In the genomic region with DNA sequence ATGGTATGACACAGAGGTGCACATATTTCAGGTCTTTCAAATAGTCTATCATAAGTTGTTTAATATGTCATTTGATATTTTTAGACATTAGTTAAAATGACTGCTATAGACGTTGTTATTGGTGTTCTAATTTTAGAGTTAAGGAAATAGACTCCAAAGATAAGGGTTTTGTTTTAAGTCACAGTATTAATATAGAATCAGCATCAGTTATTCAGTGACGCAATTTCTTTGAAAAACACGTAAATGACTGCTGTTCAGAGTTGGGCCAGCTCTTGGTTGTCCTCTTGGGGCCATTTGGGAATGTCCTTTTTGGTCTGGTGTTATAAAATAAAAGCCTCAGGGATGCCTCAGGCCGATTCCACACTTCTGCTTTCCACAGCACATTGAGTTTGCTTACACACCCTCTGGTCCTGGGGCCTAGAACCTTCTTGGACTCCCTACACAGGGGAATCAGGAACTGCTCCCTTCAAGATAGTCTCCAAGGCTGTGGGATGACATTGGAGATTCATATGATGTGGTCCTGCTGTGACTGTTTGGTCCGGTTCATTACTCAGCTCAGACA, we compare ENCODE assay signal across 17 cellular contexts. TPM values are rescaled to one million over a fixed set of nuclear protein-coding genes. Genes with fewer than 3 reads are reported as not detected.
A peak's percentile ranks its signal among the peaks of the same experiment; 100 is the strongest.
DNase-seq lines count a peak whose midpoint lies in the region; ATAC-seq and TF ChIP-seq lines count a peak whose summit lies in the region.
"Had no signal": no experiment of that assay in that cellular context is flagged by ENCODE, and none has a peak within 500 bp of the region (broad histone marks: within the 10 kb centered on the region; RNA-seq: fewer than 3 reads in every experiment).

No MANE protein-coding gene starts in this region.

- no peaks in the 10 kb centered on the region for H3K9me3 Mint-ChIP-seq in CD8-positive, alpha-beta memory T cell
- H3K9me3 Mint-ChIP-seq in activated naive CD8-positive, alpha-beta T cell treated with anti-CD3 and anti-CD28 coated beads for 36 hours, result no peaks in the 10 kb centered on the region
- no peaks in the 10 kb centered on the region for H3K9me3 Mint-ChIP-seq in nephron progenitor cell
- H3K9me3 Mint-ChIP-seq: dendritic cell treated with granulocyte-macrophage colony-stimulating factor and Interleukin-4, amounts not matched to agents 40 ng/mL and 50 ng/mL, for 4 days; WTC11 had no signal

- peaks cover 24% of the 10 kb centered on the region for H3K36me3 ChIP-seq in CD8-positive, alpha-beta memory T cell (ENCODE audit: insufficient read depth, low read length)

- peaks cover 5 to 88% (median 18%) of the 10 kb centered on the region in 3 donors for H3K36me3 Mint-ChIP-seq in CD8-positive, alpha-beta memory T cell
- H3K36me3 Mint-ChIP-seq in activated naive CD8-positive, alpha-beta T cell treated with anti-CD3 and anti-CD28 coated beads for 36 hours, result peaks cover 51% of the 10 kb centered on the region
- H3K36me3 Mint-ChIP-seq in nephron progenitor cell (ENCODE audit: low read depth), result peaks cover 49% of the 10 kb centered on the region

- CTCF ChIA-PET in CD8-positive, alpha-beta memory T cell (lab: Charles Lee), result interaction anchor here (1.0 to 1.5 kb wide), 3 partner anchors 12 to 324 kb away, joined by 3 to 6 read pairs (median 4); no protein-coding TSS in a partner anchor

- peaks cover 44 to 59% (median 56%) of the 10 kb centered on the region in 3 donors for H3K4me1 Mint-ChIP-seq in CD8-positive, alpha-beta memory T cell
- H3K4me1 Mint-ChIP-seq in activated naive CD8-positive, alpha-beta T cell treated with anti-CD3 and anti-CD28 coated beads for 36 hours, result peaks cover 48% of the 10 kb centered on the region
- H3K4me1 Mint-ChIP-seq in nephron progenitor cell, result peaks cover 33% of the 10 kb centered on the region

- H3K27ac ChIP-seq in CD8-positive, alpha-beta memory T cell (ENCODE audit: low read depth, low read length), result no peak overlapping the region
- H3K27ac ChIP-seq: upper lobe of left lung had no signal

- DNase-seq in CD8-positive, alpha-beta memory T cell, result no peak
- DNase-seq in activated naive CD8-positive, alpha-beta T cell treated with anti-CD3 and anti-CD28 coated beads for 36 hours, result no peak
- DNase-seq in nephron progenitor cell (no peak), cerebellar nuclear complex (lab: John Stamatoyannopoulos, UW) (no peak)
- DNase-seq: activated T-cell treated with anti-CD3 and anti-CD28 coated beads, Interleukin-2, amount 50 U/mL, for 1 hour; amygdala; KG1; NCI-H1417 treated with DMSO at 0.1 percent for 48 hours; NCI-H345; OCI-M1; upper lobe of left lung had no signal

- H3K4me3 ChIP-seq in CD8-positive, alpha-beta memory T cell (ENCODE audit: low read length), result no peak overlapping the region
- H3K4me3 ChIP-seq: upper lobe of left lung had no signal

- no peak for TF ChIP-seq CTCF in nephron progenitor cell (IDR thresholded peaks at IDR 0.05)

- H3K9me3 ChIP-seq in CD8-positive, alpha-beta memory T cell (ENCODE audit: low read length), result no peaks in the 10 kb centered on the region
- H3K9me3 ChIP-seq: upper lobe of left lung had no signal

- no peak overlapping the region for H3K4me3 Mint-ChIP-seq in CD8-positive, alpha-beta memory T cell
- no peak overlapping the region for H3K4me3 Mint-ChIP-seq in activated naive CD8-positive, alpha-beta T cell treated with anti-CD3 and anti-CD28 coated beads for 36 hours
- no peak overlapping the region for H3K4me3 Mint-ChIP-seq in nephron progenitor cell
- H3K4me3 Mint-ChIP-seq: dendritic cell treated with granulocyte-macrophage colony-stimulating factor and Interleukin-4, amounts not matched to agents 40 ng/mL and 50 ng/mL, for 4 days; WTC11 had no signal

- peaks cover 28% of the 10 kb centered on the region for H3K4me1 ChIP-seq in CD8-positive, alpha-beta memory T cell (ENCODE audit: insufficient read depth, low read length)

- H3K27ac Mint-ChIP-seq in CD8-positive, alpha-beta memory T cell, result peak overlapping the region; percentile 34 to 94 (median 68)
- H3K27ac Mint-ChIP-seq in activated naive CD8-positive, alpha-beta T cell treated with anti-CD3 and anti-CD28 coated beads for 36 hours, result peak overlapping the region; percentile 35
- H3K27ac Mint-ChIP-seq in nephron progenitor cell, result peak overlapping the region; percentile 54
- H3K27ac Mint-ChIP-seq: WTC11 had no signal

- peak; percentile 28 for ATAC-seq in GM19351 (IDR thresholded peaks at IDR 0.05; ENCODE audit: unreplicated experiment)
- ATAC-seq in GM19328 (IDR thresholded peaks at IDR 0.05; ENCODE audit: unreplicated experiment), result no peak
- no peak for ATAC-seq in HG03521 (IDR thresholded peaks at IDR 0.05; ENCODE audit: unreplicated experiment)
- ATAC-seq: left lobe of liver, WTC11 had no signal

- POLR2A ChIA-PET in CD8-positive, alpha-beta memory T cell (lab: Charles Lee), result interaction anchor here (0.6 to 1.1 kb wide), 2 partner anchors 12 to 262 kb away, joined by 3 read pairs; no protein-coding TSS in a partner anchor

- no peaks in the 10 kb centered on the region for H3K27me3 ChIP-seq in CD8-positive, alpha-beta memory T cell (ENCODE audit: insufficient read depth, low read length, poor library complexity, severe bottlenecking)
- H3K27me3 ChIP-seq: upper lobe of left lung had no signal

- H3K27me3 Mint-ChIP-seq in CD8-positive, alpha-beta memory T cell, result no peaks in the 10 kb centered on the region
- no peaks in the 10 kb centered on the region for H3K27me3 Mint-ChIP-seq in activated naive CD8-positive, alpha-beta T cell treated with anti-CD3 and anti-CD28 coated beads for 36 hours
- no peaks in the 10 kb centered on the region for H3K27me3 Mint-ChIP-seq in nephron progenitor cell (ENCODE audit: low read depth, poor library complexity)
- H3K27me3 Mint-ChIP-seq: dendritic cell treated with granulocyte-macrophage colony-stimulating factor and Interleukin-4, amounts not matched to agents 40 ng/mL and 50 ng/mL, for 4 days had no signal

RNA-seq across cellular contexts. Expression of a gene that starts 14.3 kb away (rescaled TPM):
- total RNA-seq in CD8-positive, alpha-beta memory T cell, result 10 to 100 TPM; 86.2 to 87.6 TPM
- 28.1 TPM for polyA plus RNA-seq in CD8-positive, alpha-beta memory T cell
- total RNA-seq in activated naive CD8-positive, alpha-beta T cell treated with anti-CD3 and anti-CD28 coated beads for 36 hours, result 10 to 100 TPM; 68.9 TPM
